Comparison of ENCODE assay signal across 12 cellular contexts in genomic region chr19:12664406-12665280, GRCh38. TPM values are rescaled to one million over a fixed set of nuclear protein-coding genes. Genes with fewer than 3 reads are reported as not detected.
DNase-seq lines count a peak whose midpoint lies in the region; ATAC-seq and TF ChIP-seq lines count a peak whose summit lies in the region.
"Had no signal": no experiment of that assay in that cellular context is flagged by ENCODE, and none has a peak within 500 bp of the region (broad histone marks: within the 10 kb centered on the region; RNA-seq: fewer than 3 reads in every experiment).

No MANE protein-coding gene starts in this region.

- H3K4me1 Mint-ChIP-seq in T-cell (peaks cover 43 to 58% (median 45%) of the 10 kb centered on the region in 3 donors), immature natural killer cell (peaks cover 44 to 52% of the 10 kb centered on the region in 2 donors)

- peaks cover 19% of the 10 kb centered on the region for H3K36me3 Mint-ChIP-seq in T-cell
- peaks cover 3 to 18% (median 12%) of the 10 kb centered on the region in 3 donors for H3K36me3 Mint-ChIP-seq in immature natural killer cell

- no peaks in the 10 kb centered on the region for H3K9me3 ChIP-seq in BE2C
- no peaks in the 10 kb centered on the region for H3K9me3 ChIP-seq in lower lobe of right lung
- H3K9me3 ChIP-seq: heart left ventricle, pancreas had no signal

- no peaks in the 10 kb centered on the region for H3K9me3 Mint-ChIP-seq in T-cell
- no peaks in the 10 kb centered on the region for H3K9me3 Mint-ChIP-seq in immature natural killer cell

- CTCF ChIA-PET in T-cell (lab: Charles Lee) = interaction anchor here (0.6 to 1.4 kb wide), 3 partner anchors 100 to 134 kb away, joined by 4 to 5 read pairs (median 5); no protein-coding TSS in a partner anchor

- intact Hi-C loops in lower lobe of right lung (cut with DNase I) = no loop called here

- H3K4me3 ChIP-seq in BE2C (ENCODE audit: low read depth, low read length) (no peak overlapping the region), GM12875 (ENCODE audit: low read depth, low read length) (peak overlapping the region; percentile 72), lower lobe of right lung (no peak overlapping the region)

- peak overlapping the region; percentile 69 to 87 for H3K27ac Mint-ChIP-seq in T-cell
- H3K27ac Mint-ChIP-seq in immature natural killer cell = peak overlapping the region; percentile 62 to 97 (median 90)

- DNase-seq in BE2C (peak; percentile 64), T-cell (no peak), immature natural killer cell (no peak), lower lobe of right lung (no peak)
- DNase-seq: DMS153, NCI-H2107 had no signal

- H3K4me1 ChIP-seq in BE2C (no peaks in the 10 kb centered on the region), lower lobe of right lung (peaks cover 39% of the 10 kb centered on the region)

- H3K4me3 Mint-ChIP-seq in T-cell = peak overlapping the region; percentile 91 to 97 (median 93)
- H3K4me3 Mint-ChIP-seq in immature natural killer cell = peak overlapping the region; percentile 52 to 99 (median 94)

- H3K27me3 Mint-ChIP-seq in T-cell (no peaks in the 10 kb centered on the region), immature natural killer cell (ENCODE audit: low read depth in 3 of 3) (peaks cover 6 to 14% (median 7%) of the 10 kb centered on the region in 3 donors)

- H3K27ac ChIP-seq in lower lobe of right lung = no peak overlapping the region
- H3K27ac ChIP-seq: pancreas had no signal

- H3K27me3 ChIP-seq in BE2C (no peaks in the 10 kb centered on the region), lower lobe of right lung (ENCODE audit: low read depth) (no peaks in the 10 kb centered on the region)
- H3K27me3 ChIP-seq: heart left ventricle, pancreas had no signal

- no peak for ATAC-seq in T-cell (replicated peaks in 1 of 4)
- ATAC-seq in GM18502 (IDR thresholded peaks at IDR 0.05; ENCODE audit: poor library complexity, unreplicated experiment) = no peak
- ATAC-seq in lower lobe of right lung = no peak
- ATAC-seq in HG02970 (IDR thresholded peaks at IDR 0.05; ENCODE audit: low FRiP score, unreplicated experiment) = no peak
- no peak for ATAC-seq in HG02623 (IDR thresholded peaks at IDR 0.05; ENCODE audit: unreplicated experiment)
- ATAC-seq: pancreas had no signal

- H3K36me3 ChIP-seq in BE2C (peaks cover 12% of the 10 kb centered on the region; the same call in 1 of the 2 replicates), lower lobe of right lung (peaks cover 62% of the 10 kb centered on the region)

- TF ChIP-seq CTCF in BE2C (IDR thresholded peaks at IDR 0.05; ENCODE audit: low read depth, low read length) (no peak), GM12875 (IDR thresholded peaks at IDR 0.05; ENCODE audit: borderline replicate concordance, insufficient read depth, low read depth, low read length) (no peak), lower lobe of right lung (IDR thresholded peaks at IDR 0.05) (no peak)

- POLR2A ChIA-PET in T-cell (lab: Charles Lee) = no interaction called here

RNA-seq across cellular contexts. Expression of gene MAN2B1, which starts 1.9 kb away (rescaled TPM):
- 13.6 TPM for polyA plus RNA-seq in BE2C (2012; ENCODE audit: insufficient read depth, insufficient read length, low read depth)
- 100 to 1,000 TPM in 4 of 5 donors, 10 to 100 TPM in 1; 96.0 to 159 (median 149) TPM for total RNA-seq in T-cell
- 10 to 100 TPM; 25.3 to 44.4 (median 27.2) TPM for polyA plus RNA-seq in immature natural killer cell
- 251 TPM for total RNA-seq in lower lobe of right lung

RNA-seq across cellular contexts. Expression of gene WDR83, which starts 2.0 kb away (rescaled TPM):
- polyA plus RNA-seq in BE2C (2012; ENCODE audit: insufficient read depth, insufficient read length, low read depth) = 115 TPM
- total RNA-seq in T-cell (10 to 100 TPM in 4 of 5 donors, 1 to 10 TPM in 1; 7.7 to 24.3 (median 17.6) TPM), lower lobe of right lung (8.6 TPM)
- polyA plus RNA-seq in immature natural killer cell = 10 to 100 TPM; 19.9 to 30.1 (median 23.2) TPM

RNA-seq across cellular contexts. Expression of gene DHPS, which starts 17.0 kb away (rescaled TPM):
- 397 TPM for polyA plus RNA-seq in BE2C (2012; ENCODE audit: insufficient read depth, insufficient read length, low read depth)
- total RNA-seq in T-cell = 100 to 1,000 TPM; 141 to 195 (median 177) TPM
- 10 to 100 TPM; 70.8 to 76.0 (median 74.4) TPM for polyA plus RNA-seq in immature natural killer cell
- 77.0 TPM for total RNA-seq in lower lobe of right lung

RNA-seq across cellular contexts. Expression of gene GNG14, which starts 23.2 kb away (rescaled TPM):
- polyA plus RNA-seq in BE2C (2012; ENCODE audit: insufficient read depth, insufficient read length, low read depth) = not detected
- total RNA-seq in T-cell = not detected
- not detected for polyA plus RNA-seq in immature natural killer cell
- not detected for total RNA-seq in lower lobe of right lung
- total RNA-seq: heart left ventricle, pancreas had no signal
- polyA plus RNA-seq: heart left ventricle, pancreas had no signal

RNA-seq across cellular contexts. Expression of gene FBXW9, which starts 31.8 kb away (rescaled TPM):
- 15.0 TPM for polyA plus RNA-seq in BE2C (2012; ENCODE audit: insufficient read depth, insufficient read length, low read depth)
- total RNA-seq in T-cell (1 to 10 TPM; 3.4 to 6.2 (median 4.7) TPM), lower lobe of right lung (6.0 TPM)
- 1 to 10 TPM; 6.4 to 8.2 (median 8.0) TPM for polyA plus RNA-seq in immature natural killer cell
